Comparison of ENCODE assay signal across 14 cellular contexts in genomic region chr11:86124251-86125233, GRCh38. TPM values are rescaled to one million over a fixed set of nuclear protein-coding genes. Genes with fewer than 3 reads are reported as not detected.
DNase-seq lines count a peak whose midpoint lies in the region; ATAC-seq, FAIRE-seq and TF ChIP-seq lines count a peak whose summit lies in the region.
"Had no signal": no experiment of that assay in that cellular context is flagged by ENCODE, and none has a peak within 500 bp of the region (broad histone marks: within the 10 kb centered on the region; RNA-seq: fewer than 3 reads in every experiment).

No MANE protein-coding gene starts in this region.

- peak; percentile 92 for FAIRE-seq in GM12892 (lab: Jason Lieb, UNC)

- no peak overlapping the region for H3K4me3 ChIP-seq in right cardiac atrium (ENCODE audit: low read length)
- H3K4me3 ChIP-seq: adrenal gland, ovary had no signal

- 93% methylated on average over 3 of the region's 3 CpGs for WGBS in right cardiac atrium

- TF ChIP-seq POLR2A in GM12892 (IDR thresholded peaks at IDR 0.05; ENCODE audit: low read depth, low read length) = no peak

- ATAC-seq in GM19025 (IDR thresholded peaks at IDR 0.05; ENCODE audit: low read depth, unreplicated experiment) (peak; percentile 39), HG02884 (IDR thresholded peaks at IDR 0.05; ENCODE audit: unreplicated experiment) (peak; percentile 83), HG03025 (IDR thresholded peaks at IDR 0.05; ENCODE audit: low FRiP score, unreplicated experiment) (no peak), right cardiac atrium (no peak)
- ATAC-seq in effector memory CD8-positive, alpha-beta T cell (replicated peaks) = no peak

- peaks cover 26% of the 10 kb centered on the region for H3K4me1 Mint-ChIP-seq in activated T-helper 1 cell treated with anti-CD3 and anti-CD28 coated beads, Interleukin-12 subunit alpha, Interleukin-12 subunit beta, Interleukin-2, Interleukin-4 antibody, amounts not matched to agents 30 ng/mL and 10 ng/mL and 1 ng/mL, durations not matched to agents 14 hours and 24 hours and 36 hours (ENCODE audit: low read depth)
- peaks cover 0 to 6% of the 10 kb centered on the region in 2 donors for H3K4me1 Mint-ChIP-seq in effector memory CD8-positive, alpha-beta T cell (ENCODE audit: low read depth in 2 of 2)

- H3K27me3 ChIP-seq in right cardiac atrium (ENCODE audit: control insufficient read depth, insufficient read depth) = no peaks in the 10 kb centered on the region
- H3K27me3 ChIP-seq: adrenal gland, ovary had no signal

- H3K27ac ChIP-seq in right cardiac atrium (ENCODE audit: low read length) = no peak overlapping the region
- H3K27ac ChIP-seq: adrenal gland, ovary had no signal

- DNase-seq in GM12892 (ENCODE audit: insufficient read length) = no peak
- DNase-seq in activated T-helper 1 cell treated with anti-CD3 and anti-CD28 coated beads, Interleukin-12 subunit alpha, Interleukin-12 subunit beta, Interleukin-2, Interleukin-4 antibody, amounts not matched to agents 30 ng/mL and 10 ng/mL and 1 ng/mL, durations not matched to agents 14 hours and 24 hours and 36 hours (ENCODE audit: low spot score) = no peak
- DNase-seq in effector memory CD8-positive, alpha-beta T cell = no peak
- no peak for DNase-seq in HPDE6-E6E7 (ENCODE audit: extremely low spot score)
- DNase-seq in right cardiac atrium = no peak
- DNase-seq: adrenal gland, DMS53, GOT3, NCI-H1048, NCI-H524, ovary had no signal

- peaks cover 2% of the 10 kb centered on the region for H3K36me3 Mint-ChIP-seq in activated T-helper 1 cell treated with anti-CD3 and anti-CD28 coated beads, Interleukin-12 subunit alpha, Interleukin-12 subunit beta, Interleukin-2, Interleukin-4 antibody, amounts not matched to agents 30 ng/mL and 10 ng/mL and 1 ng/mL, durations not matched to agents 14 hours and 24 hours and 36 hours (ENCODE audit: low read depth)
- H3K36me3 Mint-ChIP-seq in effector memory CD8-positive, alpha-beta T cell (ENCODE audit: insufficient read depth) = no peaks in the 10 kb centered on the region

- H3K4me3 Mint-ChIP-seq in activated T-helper 1 cell treated with anti-CD3 and anti-CD28 coated beads, Interleukin-12 subunit alpha, Interleukin-12 subunit beta, Interleukin-2, Interleukin-4 antibody, amounts not matched to agents 30 ng/mL and 10 ng/mL and 1 ng/mL, durations not matched to agents 14 hours and 24 hours and 36 hours = peak overlapping the region; percentile 3
- H3K4me3 Mint-ChIP-seq in effector memory CD8-positive, alpha-beta T cell = no peak overlapping the region

- no peaks in the 10 kb centered on the region for H3K9me3 ChIP-seq in right cardiac atrium (ENCODE audit: control insufficient read depth, low read length)
- H3K9me3 ChIP-seq: adrenal gland, ovary had no signal

- intact Hi-C loops in activated T-helper 1 cell treated with anti-CD3 and anti-CD28 coated beads, Interleukin-12 subunit alpha, Interleukin-12 subunit beta, Interleukin-2, Interleukin-4 antibody, amounts not matched to agents 30 ng/mL and 10 ng/mL and 1 ng/mL, durations not matched to agents 14 hours and 24 hours and 36 hours (cut with micrococcal nuclease) = loop anchor here (1.0 kb wide), 1 partner anchor 15 kb away; no protein-coding TSS in a partner anchor
- intact Hi-C loops in right cardiac atrium (cut with DNase I) = no loop called here

- H3K9me3 Mint-ChIP-seq in activated T-helper 1 cell treated with anti-CD3 and anti-CD28 coated beads, Interleukin-12 subunit alpha, Interleukin-12 subunit beta, Interleukin-2, Interleukin-4 antibody, amounts not matched to agents 30 ng/mL and 10 ng/mL and 1 ng/mL, durations not matched to agents 14 hours and 24 hours and 36 hours = no peaks in the 10 kb centered on the region
- H3K9me3 Mint-ChIP-seq in effector memory CD8-positive, alpha-beta T cell = no peaks in the 10 kb centered on the region

- peak overlapping the region; percentile 83 for H3K27ac Mint-ChIP-seq in activated T-helper 1 cell treated with anti-CD3 and anti-CD28 coated beads, Interleukin-12 subunit alpha, Interleukin-12 subunit beta, Interleukin-2, Interleukin-4 antibody, amounts not matched to agents 30 ng/mL and 10 ng/mL and 1 ng/mL, durations not matched to agents 14 hours and 24 hours and 36 hours
- H3K27ac Mint-ChIP-seq in effector memory CD8-positive, alpha-beta T cell = no peak overlapping the region

- H3K4me1 ChIP-seq in right cardiac atrium (ENCODE audit: control insufficient read depth, insufficient read depth, low read length) = peaks cover 1% of the 10 kb centered on the region
- H3K4me1 ChIP-seq: adrenal gland had no signal

- no peaks in the 10 kb centered on the region for H3K27me3 Mint-ChIP-seq in activated T-helper 1 cell treated with anti-CD3 and anti-CD28 coated beads, Interleukin-12 subunit alpha, Interleukin-12 subunit beta, Interleukin-2, Interleukin-4 antibody, amounts not matched to agents 30 ng/mL and 10 ng/mL and 1 ng/mL, durations not matched to agents 14 hours and 24 hours and 36 hours (ENCODE audit: insufficient read depth)
- no peaks in the 10 kb centered on the region for H3K27me3 Mint-ChIP-seq in effector memory CD8-positive, alpha-beta T cell

RNA-seq across cellular contexts. Expression of gene PICALM, which starts 55.7 kb away (rescaled TPM):
- polyA plus RNA-seq in GM12892 (2012; ENCODE audit: missing spikeins) = 31.8 TPM
- 174 and 177 TPM in 2 replicates for total RNA-seq in activated T-helper 1 cell treated with anti-CD3 and anti-CD28 coated beads, Interleukin-12 subunit alpha, Interleukin-12 subunit beta, Interleukin-2, Interleukin-4 antibody, amounts not matched to agents 30 ng/mL and 10 ng/mL and 1 ng/mL, durations not matched to agents 14 hours and 24 hours and 36 hours
- total RNA-seq in right cardiac atrium = 100 to 1,000 TPM; 170 to 298 (median 182) TPM
- polyA plus RNA-seq in right cardiac atrium = 62.8 TPM

Comparison
In these comparisons a context has a peak if more than half of its experiments do, and no peak if none do; other contexts are left out.
1. ATAC-seq: peak in GM19025 (single experiment) and HG02884 (single experiment); none in effector memory CD8-positive, alpha-beta T cell (single experiment), HG03025 (single experiment) and right cardiac atrium (0 of 2).